In the genomic region with DNA sequence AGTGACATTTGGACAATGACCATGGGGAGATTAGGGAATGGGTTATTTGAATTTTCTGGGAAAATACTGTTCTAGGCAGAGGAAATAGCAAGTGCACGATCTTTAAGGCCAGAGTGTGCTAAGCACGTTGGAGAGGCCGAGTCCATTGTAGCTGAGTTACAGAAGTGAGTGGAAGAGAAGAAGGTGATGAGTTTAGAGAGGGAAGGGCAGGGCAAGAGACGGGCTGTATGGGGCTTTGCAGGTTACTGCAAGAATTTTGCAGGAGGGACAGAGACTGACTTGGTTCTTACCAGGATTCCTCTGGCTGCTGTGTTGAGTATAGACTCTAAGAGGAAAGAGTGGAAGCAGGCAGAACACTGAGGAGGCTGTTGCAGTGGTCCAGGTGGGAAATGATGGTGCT, we compare ENCODE assay signal across 10 cellular contexts. TPM values are rescaled to one million over a fixed set of nuclear protein-coding genes. Genes with fewer than 3 reads are reported as not detected.
DNase-seq lines count a peak whose midpoint lies in the region; ATAC-seq and TF ChIP-seq lines count a peak whose summit lies in the region.
"Had no signal": no experiment of that assay in that cellular context is flagged by ENCODE, and none has a peak within 500 bp of the region (broad histone marks: within the 10 kb centered on the region; RNA-seq: fewer than 3 reads in every experiment).

No MANE protein-coding gene starts in this region.

- peaks cover 35% of the 10 kb centered on the region for H3K4me1 Mint-ChIP-seq in activated CD8-positive, alpha-beta T cell treated with anti-CD3 and anti-CD28 coated beads for 36 hours (ENCODE audit: low read depth)

- DNase-seq in A673 (ENCODE audit: low spot score) (no peak), GM12865 (ENCODE audit: low read depth) (peak; percentile 47), mesenteric fat pad (ENCODE audit: low spot score) (peak; percentile 9), 8988T (no peak), SW 1271 (lab: John Stamatoyannopoulos, UW) (no peak)
- no peak for DNase-seq in activated CD8-positive, alpha-beta T cell treated with anti-CD3 and anti-CD28 coated beads for 36 hours
- DNase-seq: dermis blood vessel endothelial cell, T-helper 9 cell had no signal

- TF ChIP-seq CTCF in A673 (conservative IDR thresholded peaks at IDR 0.05; ENCODE audit: low read depth, low read length) (no peak), GM12865 (IDR thresholded peaks at IDR 0.05; ENCODE audit: insufficient read depth, low read depth, low read length, missing control alignments) (no peak)
- TF ChIP-seq CTCF in activated CD8-positive, alpha-beta T cell treated with anti-CD3 and anti-CD28 coated beads for 36 hours (IDR thresholded peaks at IDR 0.05): no peak

- H3K9me3 Mint-ChIP-seq in activated CD8-positive, alpha-beta T cell treated with anti-CD3 and anti-CD28 coated beads for 36 hours: peaks cover 1% of the 10 kb centered on the region

- BruUV-seq in A673 (replicated peaks; lab: Mats Ljungman, UMichigan): no TSS peak

- intact Hi-C loops in A673 (cut with micrococcal nuclease; ENCODE audit: unreplicated experiment): loop anchor here (10.0 kb wide), 1 partner anchor 114 kb away; no protein-coding TSS in a partner anchor
- intact Hi-C loops in activated CD8-positive, alpha-beta T cell treated with anti-CD3 and anti-CD28 coated beads for 36 hours (cut with micrococcal nuclease): loop anchor here (2.0 to 10.0 kb wide), 4 partner anchors 14 to 110 kb away; no protein-coding TSS in a partner anchor

- H3K4me3 ChIP-seq in A673 (ENCODE audit: low read depth, low read length, poor library complexity, severe bottlenecking) (peak overlapping the region; percentile 88), GM12865 (ENCODE audit: low read depth, low read length) (peak overlapping the region; percentile 89)

- H3K4me1 ChIP-seq in A673 (ENCODE audit: insufficient read depth, low read length, poor library complexity, severe bottlenecking): peaks cover 4% of the 10 kb centered on the region

- H3K36me3 ChIP-seq in A673 (ENCODE audit: insufficient read depth, low read length, poor library complexity, severe bottlenecking): no peaks in the 10 kb centered on the region

- peak overlapping the region; percentile 94 for H3K4me3 Mint-ChIP-seq in activated CD8-positive, alpha-beta T cell treated with anti-CD3 and anti-CD28 coated beads for 36 hours

- peaks cover 1% of the 10 kb centered on the region for H3K27me3 Mint-ChIP-seq in activated CD8-positive, alpha-beta T cell treated with anti-CD3 and anti-CD28 coated beads for 36 hours

- no peak overlapping the region for H3K27ac ChIP-seq in A673 (ENCODE audit: low read depth, low read length, poor library complexity, severe bottlenecking)

- no peak for ATAC-seq in activated CD8-positive, alpha-beta T cell treated with anti-CD3 and anti-CD28 coated beads for 36 hours
- no peak for ATAC-seq in GM18909 (IDR thresholded peaks at IDR 0.05; ENCODE audit: poor library complexity, unreplicated experiment)
- ATAC-seq in HG02798 (IDR thresholded peaks at IDR 0.05; ENCODE audit: poor library complexity, unreplicated experiment): no peak

- POLR2A ChIA-PET in A673 (lab: Charles Lee; ENCODE audit: low non-redundant PET): no interaction called here
- POLR2A ChIA-PET in activated CD8-positive, alpha-beta T cell treated with anti-CD3 and anti-CD28 coated beads for 36 hours (lab: Charles Lee): interaction anchor here (0.9 to 4.0 kb wide), 11 partner anchors 8 to 120 kb away, joined by 3 to 53 read pairs (median 5); no protein-coding TSS in a partner anchor

- peaks cover 33% of the 10 kb centered on the region for H3K36me3 Mint-ChIP-seq in activated CD8-positive, alpha-beta T cell treated with anti-CD3 and anti-CD28 coated beads for 36 hours (ENCODE audit: low read depth)

- no peaks in the 10 kb centered on the region for H3K9me3 ChIP-seq in A673 (ENCODE audit: low read depth, low read length, poor library complexity, severe bottlenecking)

- H3K27ac Mint-ChIP-seq in activated CD8-positive, alpha-beta T cell treated with anti-CD3 and anti-CD28 coated beads for 36 hours: peak overlapping the region; percentile 87

- no peaks in the 10 kb centered on the region for H3K27me3 ChIP-seq in A673 (replicated peaks; ENCODE audit: insufficient read depth, low read depth, low read length, poor library complexity)

- CTCF ChIA-PET in A673 (lab: Charles Lee): no interaction called here
- CTCF ChIA-PET in activated CD8-positive, alpha-beta T cell treated with anti-CD3 and anti-CD28 coated beads for 36 hours (lab: Charles Lee): interaction anchor here (1.0 to 7.0 kb wide), 4 partner anchors 13 to 120 kb away, joined by 4 to 44 read pairs (median 16); no protein-coding TSS in a partner anchor

RNA-seq across cellular contexts. Expression of a gene that starts 1.1 kb away (rescaled TPM):
- 26.2 and 26.8 TPM in 2 replicates for total RNA-seq in A673 (2021)
- total RNA-seq in activated CD8-positive, alpha-beta T cell treated with anti-CD3 and anti-CD28 coated beads for 36 hours: 10 to 100 TPM; 66.2 to 73.7 TPM
- total RNA-seq in mesenteric fat pad: 37.0 TPM

Comparison
In these comparisons a context has a peak if more than half of its experiments do, and no peak if none do; other contexts are left out.
1. DNase-seq: peak in GM12865 (single experiment) and mesenteric fat pad (single experiment); none in A673 (single experiment), activated CD8-positive, alpha-beta T cell treated with anti-CD3 and anti-CD28 coated beads for 36 hours (single experiment), 8988T (single experiment) and SW 1271 (0 of 2).